ENCODE assay signal across 20 cellular contexts in genomic region chr1:156595016-156595415, GRCh38. TPM values are rescaled to one million over a fixed set of nuclear protein-coding genes. Genes with fewer than 3 reads are reported as not detected.
DNase-seq lines count a peak whose midpoint lies in the region; TF ChIP-seq lines count a peak whose summit lies in the region.
"Had no signal": no experiment of that assay in that cellular context is flagged by ENCODE, and none has a peak within 500 bp of the region (broad histone marks: within the 10 kb centered on the region; RNA-seq: fewer than 3 reads in every experiment).

No MANE protein-coding gene starts in this region.

- H3K4me1 ChIP-seq in mammary epithelial cell (ENCODE audit: insufficient read depth, low read length) = peaks cover 11% of the 10 kb centered on the region

- no peak overlapping the region for H3K4me3 ChIP-seq in mammary epithelial cell (replicated peaks in 1 of 3; ENCODE audit: insufficient read depth in 1 of 3, low read depth in 2 of 3, low read length in 3 of 3)
- H3K4me3 ChIP-seq in dorsolateral prefrontal cortex = no peak overlapping the region
- H3K4me3 ChIP-seq: breast epithelium, GM23338, heart left ventricle, SJCRH30 had no signal

- H3K27me3 ChIP-seq in mammary epithelial cell (ENCODE audit: insufficient read depth, low read length) (no peaks in the 10 kb centered on the region), dorsolateral prefrontal cortex (no peaks in the 10 kb centered on the region)
- H3K27me3 ChIP-seq: breast epithelium, heart left ventricle, SJCRH30 had no signal

- no peaks in the 10 kb centered on the region for H3K27me3 Mint-ChIP-seq in MCF 10A (ENCODE audit: insufficient read depth, unreplicated experiment)
- H3K27me3 Mint-ChIP-seq in type B pancreatic cell = no peaks in the 10 kb centered on the region
- H3K27me3 Mint-ChIP-seq: natural killer cell treated with Interleukin-12 subunit alpha and Interleukin-12 subunit beta and Interleukin-15 and Interleukin-18, amount 100 ng/mL, for 72 hours had no signal

- H3K4me3 Mint-ChIP-seq in MCF 10A (ENCODE audit: unreplicated experiment) (no peak overlapping the region), type B pancreatic cell (peak overlapping the region; percentile 39)
- H3K4me3 Mint-ChIP-seq: GM23338; natural killer cell treated with Interleukin-12 subunit alpha and Interleukin-12 subunit beta and Interleukin-15 and Interleukin-18, amount 100 ng/mL, for 72 hours had no signal

- peak overlapping the region; percentile 20 for H3K27ac Mint-ChIP-seq in MCF 10A (ENCODE audit: low read depth, unreplicated experiment)
- H3K27ac Mint-ChIP-seq in type B pancreatic cell = peak overlapping the region; percentile 22
- H3K27ac Mint-ChIP-seq: GM23338 had no signal

- H3K9me3 ChIP-seq in mammary epithelial cell (replicated peaks; ENCODE audit: insufficient read depth, low read length) = no peaks in the 10 kb centered on the region
- H3K9me3 ChIP-seq: breast epithelium, heart left ventricle, SJCRH30 had no signal

- H3K27ac ChIP-seq in mammary epithelial cell (ENCODE audit: insufficient read depth, low read depth, low read length) = no peak overlapping the region
- peak overlapping the region in 41 of 59 donors; percentile 10 to 93 (median 64) for H3K27ac ChIP-seq in dorsolateral prefrontal cortex
- H3K27ac ChIP-seq: breast epithelium, heart left ventricle, SJCRH30 had no signal

- peaks cover 64% of the 10 kb centered on the region for H3K36me3 Mint-ChIP-seq in MCF 10A (ENCODE audit: insufficient read depth, unreplicated experiment)
- H3K36me3 Mint-ChIP-seq in type B pancreatic cell = peaks cover 5% of the 10 kb centered on the region

- DNase-seq in MCF 10A (ENCODE audit: unreplicated experiment) (no peak), mammary epithelial cell (no peak), dorsolateral prefrontal cortex (no peak), type B pancreatic cell (ENCODE audit: extremely low spot score, unreplicated experiment) (no peak), NCI-H2081 (lab: John Stamatoyannopoulos, UW) (no peak), NCI-H2081 treated with DMSO at 0.1 percent for 48 hours (lab: John Stamatoyannopoulos, UW) (no peak), H4 (ENCODE audit: low spot score) (no peak)
- DNase-seq: activated CD4-positive, alpha-beta T cell treated with anti-CD3 and anti-CD28 coated beads, Interleukin-2, amount 50 U/mL, for 4 hours; activated gamma-delta T cell; GDM1; heart left ventricle; NCI-H1930; NCI-H510A; retina; SJCRH30 had no signal

- dilution Hi-C loops in mammary epithelial cell (cut with HindIII; ENCODE audit: low sequenced_read_pairs) = no loop called here

- peaks cover 34% of the 10 kb centered on the region for H3K36me3 ChIP-seq in mammary epithelial cell (ENCODE audit: insufficient read depth, low read length)
- H3K36me3 ChIP-seq: breast epithelium had no signal

- BruUV-seq in MCF 10A (replicated peaks; lab: Mats Ljungman, UMichigan) (no TSS peak), mammary epithelial cell (replicated peaks; lab: Mats Ljungman, UMichigan) (no TSS peak)

- H3K9me3 Mint-ChIP-seq in MCF 10A (ENCODE audit: unreplicated experiment) (no peaks in the 10 kb centered on the region), type B pancreatic cell (no peaks in the 10 kb centered on the region)
- H3K9me3 Mint-ChIP-seq: GM23338; natural killer cell treated with Interleukin-12 subunit alpha and Interleukin-12 subunit beta and Interleukin-15 and Interleukin-18, amount 100 ng/mL, for 72 hours had no signal

- H3K4me1 Mint-ChIP-seq in MCF 10A (ENCODE audit: insufficient read depth, unreplicated experiment) = peaks cover 13% of the 10 kb centered on the region
- H3K4me1 Mint-ChIP-seq in type B pancreatic cell (ENCODE audit: unreplicated experiment) = peaks cover 4% of the 10 kb centered on the region

- TF ChIP-seq POLR2A in Raji (IDR thresholded peaks at IDR 0.05; ENCODE audit: insufficient read depth, low read depth, low read length) = peak; percentile 42; the same call in 1 of the 2 replicates

- no peak overlapping the region for H2AFZ ChIP-seq in mammary epithelial cell (ENCODE audit: low read depth, low read length)
- H2AFZ ChIP-seq: GM23338 had no signal

- TF ChIP-seq CTCF in MCF 10A (IDR thresholded peaks at IDR 0.05; ENCODE audit: unreplicated experiment) (no peak), mammary epithelial cell (conservative IDR thresholded peaks at IDR 0.05 in 1 of 2, IDR thresholded peaks at IDR 0.05 in 1 of 2; ENCODE audit: extremely low read depth in 1 of 2, insufficient read depth in 1 of 2, low read depth in 1 of 2, low read length in 2 of 2) (no peak), dorsolateral prefrontal cortex (IDR thresholded peaks at IDR 0.05 in 54 of 56, conservative IDR thresholded peaks at IDR 0.05 in 2 of 56; ENCODE audit: low read depth in 1 of 56, partially characterized antibody in 56 of 56) (no peak), type B pancreatic cell (conservative IDR thresholded peaks at IDR 0.05) (no peak)

- in situ Hi-C loops in mammary epithelial cell (cut with MboI; ENCODE audit: low sequenced_read_pairs in 2 of 2) = no loop called here

- peaks cover 38% of the 10 kb centered on the region for H3K79me2 ChIP-seq in mammary epithelial cell (ENCODE audit: insufficient read depth, low read length)

- 79% methylated on average over 2 of the region's 2 CpGs for WGBS in mammary epithelial cell (ENCODE audit: low coverage, missing lambda C conversion rate)

- CTCF ChIA-PET in MCF 10A (lab: Yijun Ruan, JAX) (interaction anchor here (0.7 to 2.3 kb wide), 9 partner anchors 10 to 210 kb away, joined by 3 to 10 read pairs (median 4); partner anchors contain the start of gene BCAN), mammary epithelial cell (lab: Charles Lee; ENCODE audit: low non-redundant PET) (no interaction called here)

- H3K4me2 ChIP-seq in mammary epithelial cell (ENCODE audit: insufficient read depth, low read depth, low read length) = no peak overlapping the region
- H3K4me2 ChIP-seq: GM23338 had no signal

- no peak overlapping the region for H3K9ac ChIP-seq in mammary epithelial cell (ENCODE audit: insufficient read depth, low read length)

- H4K20me1 ChIP-seq in mammary epithelial cell (ENCODE audit: insufficient read depth, low read length) = no peaks in the 10 kb centered on the region

- POLR2A ChIA-PET in MCF 10A (lab: Yijun Ruan, JAX) = interaction anchor here (6.1 kb wide), 1 partner anchor 8 kb away, joined by 134 read pairs; the partner anchor contains the start of gene GPATCH4

- intact Hi-C loops in MCF 10A (cut with micrococcal nuclease) = no loop called here
- intact Hi-C loops in mammary epithelial cell (cut with micrococcal nuclease) = no loop called here
- intact Hi-C loops in dorsolateral prefrontal cortex (cut with DNase I) = no loop called here

RNA-seq across cellular contexts. Expression of gene NAXE, which starts 3.4 kb away (rescaled TPM):
- total RNA-seq in MCF 10A (2022) (141 and 155 TPM in 2 replicates), mammary epithelial cell (10 to 100 TPM; 68.7 to 87.1 TPM), dorsolateral prefrontal cortex (100 to 1,000 TPM in 16 of 120 experiments, 10 to 100 TPM in 104; 61.2 to 124 (median 88.4) TPM), type B pancreatic cell (ENCODE audit: low replicate concordance) (86.3 and 98.4 TPM in 2 replicates)
- 103 TPM for polyA plus RNA-seq in mammary epithelial cell
- polyA minus RNA-seq in mammary epithelial cell = 60.7 TPM
- 212 and 242 TPM in 2 replicates for total RNA-seq in H4 (2014; rRNA removed; shearing (Covaris generic))

RNA-seq across cellular contexts. Expression of gene GPATCH4, which starts 6.3 kb away (rescaled TPM):
- 67.3 and 107 TPM in 2 replicates for total RNA-seq in MCF 10A (2022)
- total RNA-seq in mammary epithelial cell = 10 to 100 TPM; 16.3 to 49.7 TPM
- polyA plus RNA-seq in mammary epithelial cell = 38.7 TPM
- polyA minus RNA-seq in mammary epithelial cell = 62.9 TPM
- total RNA-seq in dorsolateral prefrontal cortex = 10 to 100 TPM; 15.8 to 40.9 (median 28.2) TPM
- total RNA-seq in type B pancreatic cell (ENCODE audit: low replicate concordance) = 22.4 and 30.7 TPM in 2 replicates
- total RNA-seq in H4 (2014; rRNA removed; shearing (Covaris generic)) = 31.8 and 49.3 TPM in 2 replicates

RNA-seq across cellular contexts. Expression of gene TTC24, which starts 15.5 kb away (rescaled TPM):
- total RNA-seq in MCF 10A (2022) = not detected in 2 replicates
- not detected for total RNA-seq in mammary epithelial cell
- polyA plus RNA-seq in mammary epithelial cell = not detected
- polyA minus RNA-seq in mammary epithelial cell = not detected
- 1 to 10 TPM in 24 of 120 experiments, under 1 TPM in 50, not detected in 46; 0.25 to 2.5 (median 0.77) TPM for total RNA-seq in dorsolateral prefrontal cortex
- total RNA-seq in type B pancreatic cell (ENCODE audit: low replicate concordance) = not detected in 2 replicates
- total RNA-seq in H4 (2014; rRNA removed; shearing (Covaris generic)) = not detected in 2 replicates
- total RNA-seq: breast epithelium, GM23338, lung microvascular endothelial cell, SJCRH30 had no signal
- polyA plus RNA-seq: GM23338, heart left ventricle had no signal

RNA-seq across cellular contexts. Expression of gene IQGAP3, which starts 22.7 kb away (rescaled TPM):
- total RNA-seq in MCF 10A (2022) (36.4 and 48.3 TPM in 2 replicates), mammary epithelial cell (10 to 100 TPM in 1 of 2 donors, 1 to 10 TPM in 1; 1.3 to 35.7 TPM), dorsolateral prefrontal cortex (1 to 10 TPM in 89 of 120 experiments, under 1 TPM in 31; 0.20 to 4.4 (median 1.4) TPM), type B pancreatic cell (ENCODE audit: low replicate concordance) (17.6 and 35.3 TPM in 2 replicates)
- polyA plus RNA-seq in mammary epithelial cell = 16.6 TPM
- polyA minus RNA-seq in mammary epithelial cell = 56.3 TPM
- 9.2 and 12.7 TPM in 2 replicates for total RNA-seq in H4 (2014; rRNA removed; shearing (Covaris generic))

RNA-seq across cellular contexts. Expression of gene HAPLN2, which starts 24.2 kb away (rescaled TPM):
- not detected in 2 replicates for total RNA-seq in MCF 10A (2022)
- total RNA-seq in mammary epithelial cell = not detected
- not detected for polyA plus RNA-seq in mammary epithelial cell
- polyA minus RNA-seq in mammary epithelial cell = not detected
- total RNA-seq in dorsolateral prefrontal cortex = 100 to 1,000 TPM in 85 of 120 experiments, 10 to 100 TPM in 35; 30.2 to 650 (median 143) TPM
- not detected in 2 replicates for total RNA-seq in type B pancreatic cell (ENCODE audit: low replicate concordance)
- total RNA-seq in H4 (2014; rRNA removed; shearing (Covaris generic)) = not detected in 2 replicates
- total RNA-seq: breast epithelium; GM23338; lung microvascular endothelial cell; natural killer cell treated with Interleukin-12 subunit alpha and Interleukin-12 subunit beta and Interleukin-15 and Interleukin-18, amount 100 ng/mL, for 72 hours had no signal
